1 cellular context compared by ENCODE assay signal in the genomic region with DNA sequence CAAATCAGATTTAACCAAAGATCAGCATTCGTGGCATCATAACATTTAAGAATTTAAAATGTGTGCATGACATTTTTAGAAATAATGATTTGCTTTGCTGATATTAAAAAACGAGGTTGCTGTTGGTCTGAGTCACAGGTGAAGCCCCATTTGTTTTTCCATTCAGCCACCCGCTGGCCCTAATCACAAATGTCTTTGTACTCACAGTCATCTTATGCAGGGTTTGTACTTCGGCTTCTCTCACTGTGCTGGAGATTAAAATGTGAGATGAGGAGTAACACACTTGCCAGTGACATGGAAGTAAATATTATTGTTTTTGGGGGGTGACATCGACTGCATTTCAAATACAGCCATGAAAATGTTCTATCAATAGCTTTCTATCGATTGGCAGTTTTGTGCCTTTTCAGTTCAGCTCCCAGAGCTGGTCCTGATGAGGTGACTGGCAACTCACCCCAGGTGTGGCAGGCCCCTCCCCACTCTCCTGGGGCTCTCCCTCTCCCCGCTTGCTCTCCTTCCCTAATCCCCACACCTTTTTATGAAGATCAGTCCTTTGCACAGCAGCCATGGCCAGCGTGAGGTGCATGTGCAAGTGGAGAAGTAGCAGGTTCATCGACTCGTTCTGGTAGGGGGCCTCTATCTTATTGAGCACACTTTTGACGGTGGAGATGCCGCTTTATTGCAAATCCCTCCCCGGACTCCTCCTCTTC.
TF ChIP-seq lines count a peak whose summit lies in the region.

No MANE protein-coding gene starts in this region.

TF ChIP-seq in H1, 55 proteins besides CTCF, POLR2A, EP300 and RAD21:
- TF ChIP-seq BCL11A (IDR thresholded peaks at IDR 0.05; ENCODE audit: low read depth in 2 of 2, low read length in 2 of 2) (no peak), POU5F1 (IDR thresholded peaks at IDR 0.05; ENCODE audit: low read depth, low read length) (no peak), TAF7 (optimal IDR thresholded peaks at IDR 0.05; ENCODE audit: borderline replicate concordance, low read depth, low read length) (no peak), CTBP2 (IDR thresholded peaks at IDR 0.05; ENCODE audit: borderline replicate concordance, insufficient read depth, insufficient read length, low read length) (peak; percentile 34), KDM1A (IDR thresholded peaks at IDR 0.05; ENCODE audit: borderline replicate concordance, low read length) (no peak), ASH2L (IDR thresholded peaks at IDR 0.05; ENCODE audit: low read length) (peak; percentile 59), CBX5 (IDR thresholded peaks at IDR 0.05; ENCODE audit: low read depth, low read length) (no peak), TEAD4 (IDR thresholded peaks at IDR 0.05; ENCODE audit: low read depth, low read length) (no peak)
